Comparison of ENCODE assay signal across 10 cellular contexts in the genomic region with DNA sequence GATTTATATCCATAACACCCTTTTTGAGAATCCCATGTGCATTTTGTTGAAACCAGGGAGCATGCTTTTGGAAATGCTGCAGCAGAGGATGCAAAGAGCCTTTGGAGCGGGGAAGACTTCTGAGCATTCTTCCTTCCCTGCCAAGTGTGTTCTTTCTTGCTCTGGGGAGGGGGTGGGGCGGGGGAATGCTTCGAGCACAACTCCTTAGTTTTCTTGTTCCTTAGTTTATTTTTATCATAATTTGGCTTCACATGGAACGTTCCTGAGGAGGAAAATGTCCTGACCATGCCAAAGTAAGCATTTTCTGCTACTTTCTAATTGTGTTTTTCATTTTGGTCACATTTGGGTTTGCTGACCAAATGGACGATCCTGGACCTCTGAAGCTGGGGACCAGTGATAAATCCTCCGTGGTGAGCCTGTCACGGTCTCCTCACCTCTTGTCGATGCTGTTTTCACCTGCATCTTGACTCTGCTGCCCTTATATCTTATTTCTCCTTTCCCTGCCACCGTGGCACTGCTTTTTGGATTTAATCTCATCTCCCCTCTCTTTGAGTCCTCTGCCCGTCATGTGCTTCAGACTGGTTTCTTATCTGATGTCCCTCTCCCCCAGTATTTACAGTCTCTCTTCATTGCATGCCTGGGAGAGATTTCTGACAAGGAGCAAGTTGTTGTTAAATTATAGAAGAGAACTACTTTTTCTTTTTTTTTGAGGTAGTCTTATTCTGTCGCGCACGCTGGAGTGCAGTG. TPM values are rescaled to one million over a fixed set of nuclear protein-coding genes. Genes with fewer than 3 reads are reported as not detected.
DNase-seq lines count a peak whose midpoint lies in the region; ATAC-seq and TF ChIP-seq lines count a peak whose summit lies in the region.
"Had no signal": no experiment of that assay in that cellular context is flagged by ENCODE, and none has a peak within 500 bp of the region (broad histone marks: within the 10 kb centered on the region; RNA-seq: fewer than 3 reads in every experiment).

No MANE protein-coding gene starts in this region.

- H2AFZ ChIP-seq in OCI-LY3 (ENCODE audit: low read depth, low read length): no peak overlapping the region

- H3K36me3 ChIP-seq in OCI-LY3 (replicated peaks; ENCODE audit: low read depth, low read length): peaks cover 39% of the 10 kb centered on the region

- no peaks in the 10 kb centered on the region for H3K9me3 ChIP-seq in OCI-LY3 (ENCODE audit: insufficient read depth, low read length)

- H3K27me3 Mint-ChIP-seq in effector memory CD8-positive, alpha-beta T cell: no peaks in the 10 kb centered on the region
- H3K27me3 Mint-ChIP-seq in osteocyte (ENCODE audit: unreplicated experiment): no peaks in the 10 kb centered on the region

- H3K4me3 ChIP-seq in OCI-LY3 (ENCODE audit: low read length): peak overlapping the region; percentile 94

- no peaks in the 10 kb centered on the region for H3K9me3 Mint-ChIP-seq in effector memory CD8-positive, alpha-beta T cell
- no peaks in the 10 kb centered on the region for H3K9me3 Mint-ChIP-seq in osteocyte (ENCODE audit: unreplicated experiment)

- TF ChIP-seq CTCF in OCI-LY3 (IDR thresholded peaks at IDR 0.05; ENCODE audit: low read depth, low read length): no peak
- no peak for TF ChIP-seq CTCF in osteocyte (IDR thresholded peaks at IDR 0.05)

- peak overlapping the region; percentile 55 to 63 for H3K4me3 Mint-ChIP-seq in effector memory CD8-positive, alpha-beta T cell
- H3K4me3 Mint-ChIP-seq in osteocyte (ENCODE audit: unreplicated experiment): peak overlapping the region; percentile 20

- no peaks in the 10 kb centered on the region for H3K27me3 ChIP-seq in OCI-LY3 (ENCODE audit: low read depth, low read length)

- H3K4me2 ChIP-seq in OCI-LY3 (ENCODE audit: low read length): peak overlapping the region; percentile 91

- H3K4me1 Mint-ChIP-seq in effector memory CD8-positive, alpha-beta T cell (ENCODE audit: low read depth in 2 of 2): peaks cover 20 to 22% of the 10 kb centered on the region in 2 donors
- peaks cover 36% of the 10 kb centered on the region for H3K4me1 Mint-ChIP-seq in osteocyte (ENCODE audit: unreplicated experiment)

- H3K4me1 ChIP-seq in OCI-LY3 (ENCODE audit: low read length): peaks cover 15% of the 10 kb centered on the region

- H3K79me2 ChIP-seq in OCI-LY3 (ENCODE audit: low read length): peaks cover 67% of the 10 kb centered on the region

- ATAC-seq in effector memory CD8-positive, alpha-beta T cell (replicated peaks): no peak
- ATAC-seq in left lobe of liver: no peak

- peak overlapping the region; percentile 90; the same call in 1 of the 2 replicates for H3K9ac ChIP-seq in OCI-LY3 (ENCODE audit: low read length)

- peaks cover 15% of the 10 kb centered on the region for H4K20me1 ChIP-seq in OCI-LY3 (ENCODE audit: insufficient read depth, low read length)

- H3K27ac Mint-ChIP-seq in effector memory CD8-positive, alpha-beta T cell: peak overlapping the region in 1 of 2 donors; percentile 46
- peak overlapping the region; percentile 46 for H3K27ac Mint-ChIP-seq in osteocyte (ENCODE audit: unreplicated experiment)

- peaks cover 60% of the 10 kb centered on the region for H3K36me3 Mint-ChIP-seq in effector memory CD8-positive, alpha-beta T cell (ENCODE audit: insufficient read depth)
- H3K36me3 Mint-ChIP-seq in osteocyte (ENCODE audit: unreplicated experiment): peaks cover 12% of the 10 kb centered on the region

- H3K27ac ChIP-seq in OCI-LY3 (ENCODE audit: low read length): no peak overlapping the region

- peak; percentile 72 for DNase-seq in EH (ENCODE audit: low read depth)
- no peak for DNase-seq in effector memory CD8-positive, alpha-beta T cell
- DNase-seq in osteocyte (ENCODE audit: extremely low spot score, unreplicated experiment): no peak
- DNase-seq in cerebellum (ENCODE audit: low spot score): no peak
- no peak for DNase-seq in left lobe of liver (ENCODE audit: low spot score)
- DNase-seq in COLO829 (ENCODE audit: low spot score): no peak
- no peak for DNase-seq in HT-29 (ENCODE audit: low spot score)
- DNase-seq: NCI-H187 treated with DMSO at 0.1 percent for 48 hours, nucleus accumbens had no signal

RNA-seq across cellular contexts. Expression of gene CTPS1, which starts 2.4 kb away (rescaled TPM):
- total RNA-seq in osteocyte: 25.6 and 27.7 TPM in 2 replicates
- 19.1 TPM for total RNA-seq in cerebellum
- 35.6 TPM for total RNA-seq in left lobe of liver
- 30.6 and 40.1 TPM in 2 replicates for total RNA-seq in HT-29 (2014; rRNA removed; shearing (Covaris generic))

RNA-seq across cellular contexts. Expression of gene SLFNL1, which starts 39.6 kb away (rescaled TPM):
- total RNA-seq in osteocyte: 0.29 and 0.30 TPM in 2 replicates
- total RNA-seq in cerebellum: 3.4 TPM
- not detected for total RNA-seq in left lobe of liver
- total RNA-seq in HT-29 (2014; rRNA removed; shearing (Covaris generic)): 0.23 TPM in 2 replicates
